In genomic region chr10:97520978-97521761, GRCh38 we compare ENCODE assay signal across 2 cellular contexts.
A peak's percentile ranks its signal among the peaks of the same experiment; 100 is the strongest.
TF ChIP-seq lines count a peak whose summit lies in the region.

No MANE protein-coding gene starts in this region.

TF ChIP-seq in GM23338, 12 proteins besides CTCF, POLR2A, EP300 and RAD21:
- TF ChIP-seq, protein P1, sequence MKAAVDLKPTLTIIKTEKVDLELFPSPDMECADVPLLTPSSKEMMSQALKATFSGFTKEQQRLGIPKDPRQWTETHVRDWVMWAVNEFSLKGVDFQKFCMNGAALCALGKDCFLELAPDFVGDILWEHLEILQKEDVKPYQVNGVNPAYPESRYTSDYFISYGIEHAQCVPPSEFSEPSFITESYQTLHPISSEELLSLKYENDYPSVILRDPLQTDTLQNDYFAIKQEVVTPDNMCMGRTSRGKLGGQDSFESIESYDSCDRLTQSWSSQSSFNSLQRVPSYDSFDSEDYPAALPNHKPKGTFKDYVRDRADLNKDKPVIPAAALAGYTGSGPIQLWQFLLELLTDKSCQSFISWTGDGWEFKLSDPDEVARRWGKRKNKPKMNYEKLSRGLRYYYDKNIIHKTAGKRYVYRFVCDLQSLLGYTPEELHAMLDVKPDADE (IDR thresholded peaks at IDR 0.05) = no peak
- TF ChIP-seq NANOG (IDR thresholded peaks at IDR 0.05; ENCODE audit: borderline replicate concordance) (no peak), JUNB (IDR thresholded peaks at IDR 0.05; ENCODE audit: unreplicated experiment) (no peak), STAT1 (IDR thresholded peaks at IDR 0.05; ENCODE audit: unreplicated experiment) (no peak), ZNF331 (CRISPR knock-in tag; IDR thresholded peaks at IDR 0.05; ENCODE audit: low read depth) (no peak), EZH2phosphoT487 (IDR thresholded peaks at IDR 0.05; ENCODE audit: unreplicated experiment) (no peak)
- TF ChIP-seq, protein P2, sequence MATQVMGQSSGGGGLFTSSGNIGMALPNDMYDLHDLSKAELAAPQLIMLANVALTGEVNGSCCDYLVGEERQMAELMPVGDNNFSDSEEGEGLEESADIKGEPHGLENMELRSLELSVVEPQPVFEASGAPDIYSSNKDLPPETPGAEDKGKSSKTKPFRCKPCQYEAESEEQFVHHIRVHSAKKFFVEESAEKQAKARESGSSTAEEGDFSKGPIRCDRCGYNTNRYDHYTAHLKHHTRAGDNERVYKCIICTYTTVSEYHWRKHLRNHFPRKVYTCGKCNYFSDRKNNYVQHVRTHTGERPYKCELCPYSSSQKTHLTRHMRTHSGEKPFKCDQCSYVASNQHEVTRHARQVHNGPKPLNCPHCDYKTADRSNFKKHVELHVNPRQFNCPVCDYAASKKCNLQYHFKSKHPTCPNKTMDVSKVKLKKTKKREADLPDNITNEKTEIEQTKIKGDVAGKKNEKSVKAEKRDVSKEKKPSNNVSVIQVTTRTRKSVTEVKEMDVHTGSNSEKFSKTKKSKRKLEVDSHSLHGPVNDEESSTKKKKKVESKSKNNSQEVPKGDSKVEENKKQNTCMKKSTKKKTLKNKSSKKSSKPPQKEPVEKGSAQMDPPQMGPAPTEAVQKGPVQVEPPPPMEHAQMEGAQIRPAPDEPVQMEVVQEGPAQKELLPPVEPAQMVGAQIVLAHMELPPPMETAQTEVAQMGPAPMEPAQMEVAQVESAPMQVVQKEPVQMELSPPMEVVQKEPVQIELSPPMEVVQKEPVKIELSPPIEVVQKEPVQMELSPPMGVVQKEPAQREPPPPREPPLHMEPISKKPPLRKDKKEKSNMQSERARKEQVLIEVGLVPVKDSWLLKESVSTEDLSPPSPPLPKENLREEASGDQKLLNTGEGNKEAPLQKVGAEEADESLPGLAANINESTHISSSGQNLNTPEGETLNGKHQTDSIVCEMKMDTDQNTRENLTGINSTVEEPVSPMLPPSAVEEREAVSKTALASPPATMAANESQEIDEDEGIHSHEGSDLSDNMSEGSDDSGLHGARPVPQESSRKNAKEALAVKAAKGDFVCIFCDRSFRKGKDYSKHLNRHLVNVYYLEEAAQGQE (IDR thresholded peaks at IDR 0.05; ENCODE audit: unreplicated experiment) = no peak

TF ChIP-seq in H1, 55 proteins besides CTCF, POLR2A, EP300 and RAD21:
- peak; percentile 29; the same call in 1 of the 2 replicates for TF ChIP-seq TAF1 (IDR thresholded peaks at IDR 0.05; ENCODE audit: low read depth, low read length)
- TF ChIP-seq TEAD4 (IDR thresholded peaks at IDR 0.05; ENCODE audit: low read depth, low read length) = 0 out of 2 replicates have a peak, but pooled peaks have one; percentile 18
- TF ChIP-seq RXRA (IDR thresholded peaks at IDR 0.05; ENCODE audit: insufficient read depth, low read depth, low read length) = no peak
- TF ChIP-seq TBP (IDR thresholded peaks at IDR 0.05; ENCODE audit: low read depth, low read length) = peak; percentile 79
TF ChIP-seq in H1: peak in this region for 3.
